24 cellular contexts compared by ENCODE assay signal in the genomic region with DNA sequence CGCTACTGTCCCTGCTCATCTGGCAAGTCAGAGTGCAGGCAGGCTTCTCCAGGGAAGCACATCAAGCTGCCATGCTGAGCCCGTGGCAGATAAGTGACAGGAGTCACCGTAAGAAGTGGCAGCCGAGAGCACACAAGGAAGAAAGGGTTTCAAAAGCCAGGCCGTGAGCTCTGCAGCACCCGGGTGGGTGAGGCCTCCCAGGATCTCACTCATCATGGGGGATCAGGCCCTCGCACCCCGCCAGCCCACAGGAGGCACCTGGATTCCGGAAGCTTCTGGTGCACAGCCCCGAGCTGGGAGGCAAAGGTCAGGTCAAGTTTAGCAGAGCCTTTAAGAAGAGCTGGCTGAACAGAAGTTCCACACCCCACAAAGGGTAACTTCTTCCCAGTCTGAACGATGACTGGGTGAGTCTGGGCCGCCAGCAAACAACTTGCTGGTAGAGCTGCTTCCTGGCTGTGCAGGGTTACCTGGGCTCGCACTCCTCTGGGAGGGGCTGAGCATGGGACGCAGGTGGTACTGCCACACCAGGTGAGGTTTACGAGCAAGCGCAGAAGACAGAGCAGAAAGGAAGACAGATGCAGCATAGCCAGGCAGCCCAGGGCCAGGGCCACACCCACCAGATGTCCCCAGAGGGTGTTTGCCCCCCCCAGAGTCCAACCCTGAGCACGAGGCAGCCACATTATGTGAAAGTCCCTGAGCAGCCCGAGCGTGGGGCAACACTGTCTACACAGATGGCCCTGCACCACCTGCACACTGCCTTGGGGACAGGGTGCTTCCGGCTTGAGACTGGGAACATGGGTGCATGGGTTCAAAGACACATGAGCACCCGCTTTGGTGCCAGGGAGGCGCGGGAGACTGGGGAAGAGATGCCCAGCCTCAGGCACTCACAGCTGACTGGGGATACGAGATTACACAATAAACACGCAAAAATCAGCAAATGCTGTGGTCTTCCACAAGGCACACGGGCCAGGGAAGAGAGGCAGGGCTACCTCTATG. TPM values are rescaled to one million over a fixed set of nuclear protein-coding genes. Genes with fewer than 3 reads are reported as not detected.
DNase-seq lines count a peak whose midpoint lies in the region; ATAC-seq and TF ChIP-seq lines count a peak whose summit lies in the region.
"Had no signal": no experiment of that assay in that cellular context is flagged by ENCODE, and none has a peak within 500 bp of the region (broad histone marks: within the 10 kb centered on the region; RNA-seq: fewer than 3 reads in every experiment).

No MANE protein-coding gene starts in this region.

- TF ChIP-seq CTCF in mucosa of descending colon (IDR thresholded peaks at IDR 0.05) (no peak), MCF 10A (IDR thresholded peaks at IDR 0.05; ENCODE audit: unreplicated experiment) (no peak)

- no peaks in the 10 kb centered on the region for H3K27me3 Mint-ChIP-seq in activated naive CD8-positive, alpha-beta T cell treated with anti-CD3 and anti-CD28 coated beads, Interleukin-2, amount 50 U/mL, for 24 hours
- no peaks in the 10 kb centered on the region for H3K27me3 Mint-ChIP-seq in MCF 10A (ENCODE audit: insufficient read depth, unreplicated experiment)
- no peaks in the 10 kb centered on the region for H3K27me3 Mint-ChIP-seq in T-helper 2 cell treated with Interferon-gamma antibody and Interleukin-4, amounts not matched to agents 5 μg/mL and 100 μg/mL, for 36 hours (ENCODE audit: low read depth)
- H3K27me3 Mint-ChIP-seq: activated CD4-positive, alpha-beta T cell treated with anti-CD3 and anti-CD28 coated beads, Interleukin-2, amount 10 ng/mL, durations not matched to agents 24 days and 14 days had no signal

- no peaks in the 10 kb centered on the region for H3K9me3 Mint-ChIP-seq in activated naive CD8-positive, alpha-beta T cell treated with anti-CD3 and anti-CD28 coated beads, Interleukin-2, amount 50 U/mL, for 24 hours
- H3K9me3 Mint-ChIP-seq in MCF 10A (ENCODE audit: unreplicated experiment) = no peaks in the 10 kb centered on the region
- no peaks in the 10 kb centered on the region for H3K9me3 Mint-ChIP-seq in T-helper 2 cell treated with Interferon-gamma antibody and Interleukin-4, amounts not matched to agents 5 μg/mL and 100 μg/mL, for 36 hours
- H3K9me3 Mint-ChIP-seq: activated CD4-positive, alpha-beta T cell treated with anti-CD3 and anti-CD28 coated beads, Interleukin-2, amount 10 ng/mL, durations not matched to agents 24 days and 14 days; T-helper 1 cell treated with Interleukin-12 subunit alpha and Interleukin-12 subunit beta and Interleukin-4 antibody, amounts not matched to agents 30 μg/mL and 1 μg/mL, for 36 hours had no signal

- no peak overlapping the region for H3K4me3 Mint-ChIP-seq in activated naive CD8-positive, alpha-beta T cell treated with anti-CD3 and anti-CD28 coated beads, Interleukin-2, amount 50 U/mL, for 24 hours
- H3K4me3 Mint-ChIP-seq in MCF 10A (ENCODE audit: unreplicated experiment) = no peak overlapping the region
- no peak overlapping the region for H3K4me3 Mint-ChIP-seq in T-helper 2 cell treated with Interferon-gamma antibody and Interleukin-4, amounts not matched to agents 5 μg/mL and 100 μg/mL, for 36 hours
- H3K4me3 Mint-ChIP-seq: activated CD4-positive, alpha-beta T cell treated with anti-CD3 and anti-CD28 coated beads, Interleukin-2, amount 10 ng/mL, durations not matched to agents 24 days and 14 days; T-helper 1 cell treated with Interleukin-12 subunit alpha and Interleukin-12 subunit beta and Interleukin-4 antibody, amounts not matched to agents 30 μg/mL and 1 μg/mL, for 36 hours had no signal

- no peak overlapping the region for H3K4me2 ChIP-seq in BLaER1

- H3K36me3 Mint-ChIP-seq in activated naive CD8-positive, alpha-beta T cell treated with anti-CD3 and anti-CD28 coated beads, Interleukin-2, amount 50 U/mL, for 24 hours (ENCODE audit: low read depth) = peaks cover 5% of the 10 kb centered on the region
- peaks cover 48% of the 10 kb centered on the region for H3K36me3 Mint-ChIP-seq in MCF 10A (ENCODE audit: insufficient read depth, unreplicated experiment)
- peaks cover 17% of the 10 kb centered on the region for H3K36me3 Mint-ChIP-seq in T-helper 2 cell treated with Interferon-gamma antibody and Interleukin-4, amounts not matched to agents 5 μg/mL and 100 μg/mL, for 36 hours (ENCODE audit: low read depth)

- no peak overlapping the region for H3K27ac Mint-ChIP-seq in activated naive CD8-positive, alpha-beta T cell treated with anti-CD3 and anti-CD28 coated beads, Interleukin-2, amount 50 U/mL, for 24 hours
- H3K27ac Mint-ChIP-seq in MCF 10A (ENCODE audit: low read depth, unreplicated experiment) = no peak overlapping the region
- no peak overlapping the region for H3K27ac Mint-ChIP-seq in T-helper 2 cell treated with Interferon-gamma antibody and Interleukin-4, amounts not matched to agents 5 μg/mL and 100 μg/mL, for 36 hours
- H3K27ac Mint-ChIP-seq: activated CD4-positive, alpha-beta T cell treated with anti-CD3 and anti-CD28 coated beads, Interleukin-2, amount 10 ng/mL, durations not matched to agents 24 days and 14 days; T-helper 1 cell treated with Interleukin-12 subunit alpha and Interleukin-12 subunit beta and Interleukin-4 antibody, amounts not matched to agents 30 μg/mL and 1 μg/mL, for 36 hours had no signal

- CTCF ChIA-PET in MCF 10A (lab: Yijun Ruan, JAX) = interaction anchor here (0.6 kb wide), 2 partner anchors 18 to 37 kb away, joined by 3 read pairs; no protein-coding TSS in a partner anchor

- peaks cover 86% of the 10 kb centered on the region for H3K27me3 ChIP-seq in BLaER1

- H3K27ac ChIP-seq in BLaER1 = 0 out of 2 replicates have a peak overlapping the region, but pooled peaks have one; percentile 4
- H3K27ac ChIP-seq: breast epithelium, RWPE1, skin epidermis had no signal

- peak; percentile 20 for ATAC-seq in activated naive CD8-positive, alpha-beta T cell treated with anti-CD3 and anti-CD28 coated beads, Interleukin-2, amount 50 U/mL, for 24 hours
- peak; percentile 85 for ATAC-seq in mucosa of descending colon
- no peak for ATAC-seq in GM21360 (IDR thresholded peaks at IDR 0.05; ENCODE audit: unreplicated experiment)

- POLR2A ChIA-PET in MCF 10A (lab: Yijun Ruan, JAX) = interaction anchor here (0.6 kb wide), 1 partner anchor 125 kb away, joined by 3 read pairs; no protein-coding TSS in a partner anchor

- H3K9me3 ChIP-seq in BLaER1 (no peaks in the 10 kb centered on the region), mucosa of descending colon (no peaks in the 10 kb centered on the region)
- H3K9me3 ChIP-seq: breast epithelium, HAP-1 had no signal

- intact Hi-C loops in mucosa of descending colon (cut with DNase I, micrococcal nuclease) = no loop called here
- intact Hi-C loops in MCF 10A (cut with micrococcal nuclease) = no loop called here

- H3K4me3 ChIP-seq in BLaER1 = no peak overlapping the region
- H3K4me3 ChIP-seq in mucosa of descending colon = no peak overlapping the region
- H3K4me3 ChIP-seq: breast epithelium, HAP-1, lung, skin epidermis had no signal

- H3K4me1 ChIP-seq in BLaER1 = peaks cover 15% of the 10 kb centered on the region
- H3K4me1 ChIP-seq in mucosa of descending colon (ENCODE audit: low read depth) = peaks cover 5% of the 10 kb centered on the region
- H3K4me1 ChIP-seq: breast epithelium, HAP-1 had no signal

- H4K20me1 ChIP-seq in BLaER1 = peaks cover 73% of the 10 kb centered on the region

- DNase-seq in NCI-H1694 (lab: John Stamatoyannopoulos, UW) (peak; percentile 17), mucosa of descending colon (peak in 2 of 3 donors; percentile 41 to 43), MCF 10A (ENCODE audit: unreplicated experiment) (no peak)
- no peak for DNase-seq in activated naive CD8-positive, alpha-beta T cell treated with anti-CD3 and anti-CD28 coated beads, Interleukin-2, amount 50 U/mL, for 24 hours
- DNase-seq in activated CD4-positive, CD25-positive, alpha-beta regulatory T cell treated with anti-CD3 and anti-CD28 coated beads, Interleukin-2, amount 50 U/mL, for 72 hours = no peak
- no peak for DNase-seq in T-helper 2 cell treated with Interferon-gamma antibody and Interleukin-4, amounts not matched to agents 5 μg/mL and 100 μg/mL, for 36 hours (ENCODE audit: low spot score)
- DNase-seq: ACHN; activated CD4-positive, alpha-beta T cell treated with anti-CD3 and anti-CD28 coated beads, Interleukin-2, amount 10 ng/mL, durations not matched to agents 24 days and 14 days; activated naive CD4-positive, alpha-beta T cell; activated T-cell treated with anti-CD3 and anti-CD28 coated beads, Interleukin-2, amount 50 U/mL, for 48 hours; amniotic stem cell; C1 segment of cervical spinal cord; Kasumi-1; NCI-H1048; NCI-H2081; NCI-H446 had no signal

- no peak overlapping the region for H3K9ac ChIP-seq in BLaER1

- BruUV-seq in MCF 10A (replicated peaks; lab: Mats Ljungman, UMichigan) = no TSS peak

- peaks cover 95% of the 10 kb centered on the region for H3K36me3 ChIP-seq in BLaER1
- H3K36me3 ChIP-seq in mucosa of descending colon (ENCODE audit: low read depth) = no peaks in the 10 kb centered on the region
- H3K36me3 ChIP-seq: breast epithelium had no signal

- peaks cover 3% of the 10 kb centered on the region for H3K4me1 Mint-ChIP-seq in activated naive CD8-positive, alpha-beta T cell treated with anti-CD3 and anti-CD28 coated beads, Interleukin-2, amount 50 U/mL, for 24 hours
- no peaks in the 10 kb centered on the region for H3K4me1 Mint-ChIP-seq in MCF 10A (ENCODE audit: insufficient read depth, unreplicated experiment)
- H3K4me1 Mint-ChIP-seq in T-helper 2 cell treated with Interferon-gamma antibody and Interleukin-4, amounts not matched to agents 5 μg/mL and 100 μg/mL, for 36 hours (ENCODE audit: low read depth) = no peaks in the 10 kb centered on the region
- H3K4me1 Mint-ChIP-seq: activated CD4-positive, alpha-beta T cell treated with anti-CD3 and anti-CD28 coated beads, Interleukin-2, amount 10 ng/mL, durations not matched to agents 24 days and 14 days had no signal

RNA-seq across cellular contexts. Expression of a gene that starts 7.7 kb away (rescaled TPM):
- 10 to 100 TPM; 13.1 to 19.9 (median 16.0) TPM for total RNA-seq in mucosa of descending colon
- 20.9 and 21.7 TPM in 2 replicates for total RNA-seq in MCF 10A (2022)

RNA-seq across cellular contexts. Expression of a gene that starts 55.7 kb away (rescaled TPM):
- total RNA-seq in mucosa of descending colon (not detected), MCF 10A (2022) (not detected in 2 replicates)

Comparison
In these comparisons a context has a peak if more than half of its experiments do, and no peak if none do; other contexts are left out.
1. DNase-seq: peak in NCI-H1694 (single experiment) and mucosa of descending colon (2 of 3); none in activated naive CD8-positive, alpha-beta T cell treated with anti-CD3 and anti-CD28 coated beads, Interleukin-2, amount 50 U/mL, for 24 hours (single experiment), MCF 10A (single experiment), activated CD4-positive, CD25-positive, alpha-beta regulatory T cell treated with anti-CD3 and anti-CD28 coated beads, Interleukin-2, amount 50 U/mL, for 72 hours (single experiment) and T-helper 2 cell treated with Interferon-gamma antibody and Interleukin-4, amounts not matched to agents 5 μg/mL and 100 μg/mL, for 36 hours (single experiment).